Comparison of ENCODE assay signal across 1 cellular context in genomic region chr1:187549540-187549939, GRCh38.
TF ChIP-seq lines count a peak whose summit lies in the region.

No MANE protein-coding gene starts in this region.

TF ChIP-seq in H1, 55 proteins besides CTCF, POLR2A, EP300 and RAD21:
- TF ChIP-seq SIX5 (IDR thresholded peaks at IDR 0.05; ENCODE audit: low read depth, low read length): no peak
- no peak for TF ChIP-seq KDM5A (IDR thresholded peaks at IDR 0.05; ENCODE audit: low read length)
